ENCODE assay signal across 8 cellular contexts in the genomic region with DNA sequence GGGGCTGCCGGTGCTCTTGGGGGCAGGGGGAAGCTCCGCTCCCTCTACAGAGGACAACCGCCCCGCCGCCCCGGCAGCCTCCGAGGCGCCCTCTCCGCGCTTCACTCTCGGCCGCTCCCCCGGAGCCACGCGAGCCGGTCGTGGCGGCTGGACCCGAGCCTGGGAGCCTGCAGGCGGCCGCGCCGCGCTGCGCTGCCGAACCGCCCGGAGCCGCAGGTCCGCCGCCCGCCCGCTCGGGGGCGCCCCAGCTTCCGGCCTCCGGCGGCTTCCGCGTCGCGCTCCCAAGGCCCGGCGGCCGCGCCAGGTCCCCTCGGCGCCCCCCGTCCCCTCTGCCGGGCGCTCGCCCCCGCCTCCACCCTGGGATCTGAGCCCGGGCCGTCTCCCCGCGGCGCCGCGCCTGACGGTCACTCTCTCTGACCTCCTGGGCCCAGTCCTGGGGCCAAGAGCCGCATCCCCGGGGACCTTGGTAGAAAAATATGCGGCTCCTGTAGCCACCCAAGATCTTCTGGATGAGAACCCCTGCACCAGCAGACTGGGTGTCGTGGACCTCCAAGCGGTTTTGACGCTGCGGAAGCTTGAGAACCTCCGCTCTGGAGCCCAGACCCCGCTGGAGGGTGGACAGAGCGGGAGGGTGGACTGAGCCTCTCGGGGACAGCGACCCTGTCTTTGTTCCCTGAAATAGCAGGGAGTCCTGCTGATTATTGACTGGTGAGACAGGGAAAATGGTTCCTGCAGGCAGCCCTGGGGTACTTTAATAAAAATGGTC. TPM values are rescaled to one million over a fixed set of nuclear protein-coding genes. Genes with fewer than 3 reads are reported as not detected.
DNase-seq lines count a peak whose midpoint lies in the region; ATAC-seq and TF ChIP-seq lines count a peak whose summit lies in the region.

No MANE protein-coding gene starts in this region.

- H3K4me3 ChIP-seq in astrocyte of the cerebellum (ENCODE audit: low read depth, low read length) (peak overlapping the region; percentile 33), iPS-18a (ENCODE audit: low read length) (peak overlapping the region; percentile 61), spleen (peak overlapping the region; percentile 34 to 74 (median 46))

- 3 to 16% (median 4%) methylated on average over 12 to 73 of the region's 73 CpGs for WGBS in spleen, 5 donors

- peaks cover 14% of the 10 kb centered on the region for H3K27me3 ChIP-seq in iPS-18a (ENCODE audit: control insufficient read depth, insufficient read depth, low read length)
- no peaks in the 10 kb centered on the region for H3K27me3 ChIP-seq in spleen (replicated peaks in 1 of 7)

- peak; percentile 36 for ATAC-seq in HG03108 (IDR thresholded peaks at IDR 0.05; ENCODE audit: unreplicated experiment)

- H3K27ac ChIP-seq in iPS-18a (ENCODE audit: low read length) (no peak overlapping the region), spleen (peak overlapping the region; percentile 60 to 90 (median 82))

- DNase-seq in NCI-H1417 (lab: John Stamatoyannopoulos, UW), result peak in 2 of 3 experiments; percentile 78 to 82
- no peak for DNase-seq in NCI-H1417 treated with DMSO at 0.1 percent for 48 hours (lab: John Stamatoyannopoulos, UW)
- peak; percentile 45 to 71 (median 51) for DNase-seq in T-helper 1 cell
- DNase-seq in astrocyte of the cerebellum (ENCODE audit: low read depth), result no peak
- DNase-seq in spleen, result peak; percentile 96
- no peak for DNase-seq in HCEC 1CT

- H3K4me1 ChIP-seq in iPS-18a (ENCODE audit: control insufficient read depth, low read depth, low read length), result no peaks in the 10 kb centered on the region
- peaks cover 10 to 37% (median 30%) of the 10 kb centered on the region in 6 donors for H3K4me1 ChIP-seq in spleen

- intact Hi-C loops in spleen (cut with DNase I; ENCODE audit: low total_unique reads), result no loop called here

- in situ Hi-C loops in astrocyte of the cerebellum (cut with HindIII; ENCODE audit: low sequenced_read_pairs), result no loop called here

- no peaks in the 10 kb centered on the region for H3K9me3 ChIP-seq in iPS-18a (ENCODE audit: control insufficient read depth, low read depth, low read length)
- no peaks in the 10 kb centered on the region for H3K9me3 ChIP-seq in spleen

- H3K36me3 ChIP-seq in iPS-18a (ENCODE audit: control insufficient read depth, low read depth, low read length) (no peaks in the 10 kb centered on the region), spleen (no peaks in the 10 kb centered on the region)

- no peak for TF ChIP-seq POLR2A in spleen (IDR thresholded peaks at IDR 0.05)

- peak overlapping the region; percentile 41 for H3K9ac ChIP-seq in iPS-18a (ENCODE audit: low read length)

- TF ChIP-seq CTCF in astrocyte of the cerebellum (IDR thresholded peaks at IDR 0.05; ENCODE audit: low read depth, low read length, missing control alignments), result peak; percentile 1
- TF ChIP-seq CTCF in spleen (IDR thresholded peaks at IDR 0.05 in 8 of 11, conservative IDR thresholded peaks at IDR 0.05 in 3 of 11), result peak in 7 of 11 experiments; percentile 19 to 69 (median 59)

RNA-seq across cellular contexts. Expression of a gene that starts 44.3 kb away (rescaled TPM):
- 10 to 100 TPM; 31.2 to 61.4 (median 43.3) TPM for total RNA-seq in spleen
- 10 to 100 TPM; 10.4 to 16.9 (median 13.6) TPM for polyA plus RNA-seq in spleen

Comparison
In these comparisons a context has a peak if more than half of its experiments do, and no peak if none do; other contexts are left out.
1. DNase-seq: peak in NCI-H1417 (2 of 3), T-helper 1 cell (5 of 5) and spleen (single experiment); none in NCI-H1417 treated with DMSO at 0.1 percent for 48 hours (single experiment), astrocyte of the cerebellum (single experiment) and HCEC 1CT (single experiment).
2. Peak in every context shown above with its lines, with median percentiles within 50 percentile points of each other: H3K4me3 ChIP-seq.